ENCODE assay signal across 1 cellular context in genomic region chr12:95789126-95790024, GRCh38.
A peak's percentile ranks its signal among the peaks of the same experiment; 100 is the strongest.
TF ChIP-seq lines count a peak whose summit lies in the region.

No MANE protein-coding gene starts in this region.

TF ChIP-seq in HepG2, 621 proteins besides CTCF, POLR2A, EP300 and RAD21 (continued from another document and continues in another):
- no peak for TF ChIP-seq ZNF652 (CRISPR knock-in tag; IDR thresholded peaks at IDR 0.05; ENCODE audit: borderline replicate concordance, low read depth)
- TF ChIP-seq CHCHD3 (CRISPR knock-in tag; IDR thresholded peaks at IDR 0.05): 0 out of 2 replicates have a peak, but pooled peaks have one; percentile 51
- TF ChIP-seq ZNF362 (CRISPR knock-in tag; IDR thresholded peaks at IDR 0.05; ENCODE audit: borderline replicate concordance): no peak
- no peak for TF ChIP-seq ZNF326 (CRISPR knock-in tag; IDR thresholded peaks at IDR 0.05; ENCODE audit: borderline replicate concordance)
- TF ChIP-seq TARDBP (CRISPR knock-in tag; IDR thresholded peaks at IDR 0.05): no peak
- no peak for TF ChIP-seq ZNF878 (CRISPR knock-in tag; IDR thresholded peaks at IDR 0.05)
- TF ChIP-seq ZNF687 (CRISPR knock-in tag; IDR thresholded peaks at IDR 0.05): peak; percentile 66
- TF ChIP-seq ZNF382 (CRISPR knock-in tag; IDR thresholded peaks at IDR 0.05; ENCODE audit: borderline replicate concordance): no peak
- no peak for TF ChIP-seq CBFB (CRISPR knock-in tag; IDR thresholded peaks at IDR 0.05)
- no peak for TF ChIP-seq YY1 (IDR thresholded peaks at IDR 0.05; ENCODE audit: insufficient read depth, insufficient replicate concordance, low read depth, low read length)
- no peak for TF ChIP-seq CBX5 (CRISPR knock-in tag; IDR thresholded peaks at IDR 0.05; ENCODE audit: borderline replicate concordance)
- TF ChIP-seq REPIN1 (CRISPR knock-in tag; IDR thresholded peaks at IDR 0.05; ENCODE audit: borderline replicate concordance, low read depth): no peak
- no peak for TF ChIP-seq ZNF34 (CRISPR knock-in tag; IDR thresholded peaks at IDR 0.05; ENCODE audit: borderline replicate concordance)
- no peak for TF ChIP-seq TBX2 (CRISPR knock-in tag; IDR thresholded peaks at IDR 0.05; ENCODE audit: borderline replicate concordance)
- TF ChIP-seq IKZF5 (CRISPR knock-in tag; IDR thresholded peaks at IDR 0.05): no peak
- TF ChIP-seq PRDM4 (CRISPR knock-in tag; IDR thresholded peaks at IDR 0.05; ENCODE audit: borderline replicate concordance): no peak
- TF ChIP-seq PRDM10 (CRISPR knock-in tag; IDR thresholded peaks at IDR 0.05; ENCODE audit: low read depth): no peak
- TF ChIP-seq HDAC1 (CRISPR knock-in tag; IDR thresholded peaks at IDR 0.05): peak; percentile 13
- TF ChIP-seq ZBTB4 (CRISPR knock-in tag; IDR thresholded peaks at IDR 0.05; ENCODE audit: borderline replicate concordance): peak; percentile 84; the same call in 1 of the 2 replicates
- TF ChIP-seq ZFP82 (CRISPR knock-in tag; IDR thresholded peaks at IDR 0.05; ENCODE audit: borderline replicate concordance): 0 out of 2 replicates have a peak, but pooled peaks have one; percentile 11
- no peak; the same call in 1 of the 2 replicates for TF ChIP-seq ZNF280B (CRISPR knock-in tag; IDR thresholded peaks at IDR 0.05; ENCODE audit: borderline replicate concordance)
- peak; percentile 15; the same call in 1 of the 2 replicates for TF ChIP-seq ARID4A (CRISPR knock-in tag; IDR thresholded peaks at IDR 0.05; ENCODE audit: borderline replicate concordance)
- no peak for TF ChIP-seq ZNF296 (CRISPR knock-in tag; conservative IDR thresholded peaks at IDR 0.05)
- TF ChIP-seq HOXA7 (CRISPR knock-in tag; IDR thresholded peaks at IDR 0.05): no peak
- no peak for TF ChIP-seq PLSCR1 (CRISPR knock-in tag; IDR thresholded peaks at IDR 0.05; ENCODE audit: borderline replicate concordance)
- TF ChIP-seq PHF20 (CRISPR knock-in tag; IDR thresholded peaks at IDR 0.05): 0 out of 2 replicates have a peak, but pooled peaks have one; percentile 20
- no peak for TF ChIP-seq GATAD2A (CRISPR knock-in tag; IDR thresholded peaks at IDR 0.05)
- 0 out of 2 replicates have a peak, but pooled peaks have one; percentile 60 for TF ChIP-seq KAT7 (CRISPR knock-in tag; IDR thresholded peaks at IDR 0.05; ENCODE audit: borderline replicate concordance)
- TF ChIP-seq SALL1 (CRISPR knock-in tag; IDR thresholded peaks at IDR 0.05): 0 out of 2 replicates have a peak, but pooled peaks have one; percentile 13
- no peak for TF ChIP-seq ZBTB38 (CRISPR knock-in tag; IDR thresholded peaks at IDR 0.05)
- no peak for TF ChIP-seq HOXA3 (CRISPR knock-in tag; IDR thresholded peaks at IDR 0.05)
- TF ChIP-seq ZNF292 (CRISPR knock-in tag; IDR thresholded peaks at IDR 0.05; ENCODE audit: borderline replicate concordance, low read depth): peak; percentile 32; the same call in 1 of the 2 replicates
- TF ChIP-seq SCMH1 (CRISPR knock-in tag; IDR thresholded peaks at IDR 0.05; ENCODE audit: borderline replicate concordance): no peak
